ENCODE assay signal across 8 cellular contexts in genomic region chr1:109548321-109549267, GRCh38. TPM values are rescaled to one million over a fixed set of nuclear protein-coding genes. Genes with fewer than 3 reads are reported as not detected.
DNase-seq lines count a peak whose midpoint lies in the region; ATAC-seq and TF ChIP-seq lines count a peak whose summit lies in the region.

TSS of gene GNAI3 (plus strand) at chr1:109548615. CDS start at chr1:109548721, 106 bp downstream.

- no peaks in the 10 kb centered on the region for H3K27me3 ChIP-seq in OCI-LY1 (ENCODE audit: insufficient read depth, low read length)

- H3K4me1 Mint-ChIP-seq in endothelial cell (ENCODE audit: unreplicated experiment): peaks cover 46% of the 10 kb centered on the region
- peaks cover 38% of the 10 kb centered on the region for H3K4me1 Mint-ChIP-seq in mesothelial cell of epicardium

- H3K9me3 ChIP-seq in OCI-LY1 (ENCODE audit: low read length): no peaks in the 10 kb centered on the region

- peak; percentile 84 for ATAC-seq in GM21526 (IDR thresholded peaks at IDR 0.05; ENCODE audit: low FRiP score, unreplicated experiment)

- no peaks in the 10 kb centered on the region for H3K9me2 ChIP-seq in OCI-LY1 (ENCODE audit: low read depth, low read length)

- H3K36me3 ChIP-seq in OCI-LY1 (ENCODE audit: insufficient read depth, low read length): no peaks in the 10 kb centered on the region

- H3K36me3 Mint-ChIP-seq in endothelial cell (ENCODE audit: low read depth, unreplicated experiment) (peaks cover 6% of the 10 kb centered on the region), mesothelial cell of epicardium (peaks cover 1% of the 10 kb centered on the region)

- DNase-seq in DMS 273 (lab: John Stamatoyannopoulos, UW; ENCODE audit: unreplicated experiment) (peak; percentile 98), HuH-7 (ENCODE audit: low spot score) (peak; percentile 88), activated T-cell treated with anti-CD3 and anti-CD28 coated beads for 1 hour (ENCODE audit: low read depth) (peak; percentile 88), endothelial cell (ENCODE audit: low spot score) (peak; percentile 87), mesothelial cell of epicardium (ENCODE audit: low spot score in 2 of 2, unreplicated experiment in 2 of 2) (peak; percentile 73 to 90)
- DNase-seq in stimulated activated CD8-positive, alpha-beta memory T cell treated with anti-CD3 and anti-CD28 coated beads, Interleukin-15, amount 100 ng/mL, for 4 hours (ENCODE audit: low read depth in 2 of 2): peak; percentile 86 to 93

- peak within 1 kb of the TSS; percentile 96 for H3K4me2 ChIP-seq in OCI-LY1 (ENCODE audit: low read length)

- H3K4me3 Mint-ChIP-seq in endothelial cell (ENCODE audit: unreplicated experiment) (peak within 1 kb of the TSS; percentile 97), mesothelial cell of epicardium (peak within 1 kb of the TSS; percentile 97)

- no peak for TF ChIP-seq CTCF in OCI-LY1 (IDR thresholded peaks at IDR 0.05; ENCODE audit: low read length)
- no peak for TF ChIP-seq CTCF in endothelial cell (IDR thresholded peaks at IDR 0.05; ENCODE audit: unreplicated experiment)
- no peak for TF ChIP-seq CTCF in mesothelial cell of epicardium (IDR thresholded peaks at IDR 0.05; ENCODE audit: unreplicated experiment)

- H3K27ac ChIP-seq in OCI-LY1 (ENCODE audit: low read depth, low read length, poor library complexity, severe bottlenecking): peak within 1 kb of the TSS; percentile 87

- peak within 1 kb of the TSS; percentile 94 for H3K27ac Mint-ChIP-seq in endothelial cell (ENCODE audit: unreplicated experiment)
- H3K27ac Mint-ChIP-seq in mesothelial cell of epicardium: peak within 1 kb of the TSS; percentile 100

- no peak within 1 kb of the TSS for H2AFZ ChIP-seq in OCI-LY1 (ENCODE audit: low read length)

- H3K79me2 ChIP-seq in OCI-LY1 (ENCODE audit: insufficient read depth, low read length): peaks cover 48% of the 10 kb centered on the region

- H3K9ac ChIP-seq in OCI-LY1 (ENCODE audit: low read length): peak within 1 kb of the TSS; percentile 90

- peak within 1 kb of the TSS; percentile 93 for H3K4me3 ChIP-seq in OCI-LY1 (ENCODE audit: low read depth, low read length, poor library complexity, severe bottlenecking)

- H3F3A ChIP-seq in OCI-LY1 (ENCODE audit: insufficient read depth, low read length): no peaks in the 10 kb centered on the region

- H3K27me3 Mint-ChIP-seq in endothelial cell (ENCODE audit: unreplicated experiment) (peaks cover 13% of the 10 kb centered on the region), mesothelial cell of epicardium (ENCODE audit: low read depth) (peaks cover 3% of the 10 kb centered on the region)

- H3K4me1 ChIP-seq in OCI-LY1 (ENCODE audit: insufficient read depth, low read length, severe bottlenecking): peaks cover 31% of the 10 kb centered on the region

- no peaks in the 10 kb centered on the region for H4K20me1 ChIP-seq in OCI-LY1 (ENCODE audit: insufficient read depth, low read length)

- H3K9me3 Mint-ChIP-seq in endothelial cell (ENCODE audit: unreplicated experiment) (no peaks in the 10 kb centered on the region), mesothelial cell of epicardium (no peaks in the 10 kb centered on the region)

RNA-seq across cellular contexts. Expression of gene GNAI3, which starts in this region (rescaled TPM):
- total RNA-seq in endothelial cell (ENCODE audit: unreplicated experiment) (17.7 TPM), mesothelial cell of epicardium (7.8 to 8.2 TPM (median 8.2 TPM) in 3 replicates)

Comparison
In these comparisons a context has a peak if more than half of its experiments do, and no peak if none do; other contexts are left out.
1. Peak in every context shown above with its lines: DNase-seq, ATAC-seq, H3K4me3 ChIP-seq and H3K27ac ChIP-seq.